Comparison of ENCODE assay signal across 31 cellular contexts in the genomic region with DNA sequence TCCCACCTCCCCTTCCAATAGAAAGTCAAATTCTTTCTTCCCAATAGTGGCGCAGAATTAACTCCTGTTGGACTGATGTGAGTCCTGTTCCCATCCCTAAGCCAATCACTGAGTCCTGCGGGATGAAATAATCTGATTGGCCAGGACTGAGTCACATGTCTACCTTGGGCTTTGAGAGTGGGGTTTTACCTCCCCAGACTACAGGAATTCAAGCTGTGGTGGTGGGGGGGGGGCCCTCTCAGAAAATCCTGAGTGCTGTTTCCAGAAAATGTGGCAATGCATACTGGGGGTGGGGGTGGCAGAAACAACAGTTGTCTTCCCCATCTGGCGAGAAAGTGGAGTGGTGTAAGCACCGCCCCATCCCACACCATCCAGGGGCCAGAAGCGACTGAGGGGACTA.
DNase-seq lines count a peak whose midpoint lies in the region; TF ChIP-seq lines count a peak whose summit lies in the region.
"Had no signal": no experiment of that assay in that cellular context is flagged by ENCODE, and none has a peak within 500 bp of the region (broad histone marks: within the 10 kb centered on the region; RNA-seq: fewer than 3 reads in every experiment).

No MANE protein-coding gene starts in this region.

- WGBS in esophagus muscularis mucosa, result 71% methylated on average over 5 of the region's 5 CpGs
- 58% methylated on average over 3 of the region's 5 CpGs for WGBS in mammary epithelial cell (ENCODE audit: low coverage, missing lambda C conversion rate)

- no peak overlapping the region for H3K4me2 ChIP-seq in mammary epithelial cell (ENCODE audit: insufficient read depth, low read depth, low read length)
- H3K4me2 ChIP-seq: smooth muscle cell had no signal

- no peaks in the 10 kb centered on the region for H3K9me3 ChIP-seq in esophagus muscularis mucosa
- H3K9me3 ChIP-seq in skeletal muscle tissue (ENCODE audit: control insufficient read depth in 3 of 3, low read length in 3 of 3), result no peaks in the 10 kb centered on the region
- H3K9me3 ChIP-seq in mammary epithelial cell (replicated peaks; ENCODE audit: insufficient read depth, low read length), result no peaks in the 10 kb centered on the region
- H3K9me3 ChIP-seq: mucosa of descending colon had no signal

- H3K79me2 ChIP-seq in mammary epithelial cell (ENCODE audit: insufficient read depth, low read length), result no peaks in the 10 kb centered on the region

- TF ChIP-seq EP300 in esophagus muscularis mucosa (IDR thresholded peaks at IDR 0.05), result no peak

- DNase-seq in SIG-M5 treated with dmso at 0.1 percent for 504 hours (lab: John Stamatoyannopoulos, UW; ENCODE audit: unreplicated experiment), result peak; percentile 61
- DNase-seq in SIG-M5 (lab: John Stamatoyannopoulos, UW), result no peak
- peak; percentile 86 to 91 for DNase-seq in NCI-H524 (lab: John Stamatoyannopoulos, UW)
- DNase-seq in esophagus muscularis mucosa (ENCODE audit: extremely low spot score), result no peak
- no peak for DNase-seq in mammary epithelial cell
- no peak for DNase-seq in NK-92 treated with Interleukin-12 subunit alpha and Interleukin-12 subunit beta, amount 100 ng/mL, for 24 hours (lab: John Stamatoyannopoulos, UW)
- DNase-seq in COLO829 (ENCODE audit: low spot score), result no peak
- DNase-seq: activated CD4-positive, alpha-beta T cell treated with anti-CD3 and anti-CD28 coated beads, Interleukin-2, amount 50 U/mL, for 4 hours; activated CD4-positive, CD25-positive, alpha-beta regulatory T cell; activated CD8-positive, alpha-beta memory T cell treated with anti-CD3 and anti-CD28 coated beads, Interleukin-2, amount 10 ng/mL, durations not matched to agents 7 days and 5 days; activated gamma-delta T cell treated with Interleukin-2 at 50 U/mL for 16 hours; activated naive CD8-positive, alpha-beta T cell treated with anti-CD3 and anti-CD28 coated beads, Interleukin-2, amount 50 U/mL, for 24 hours; activated T-cell treated with anti-CD3 and anti-CD28 coated beads, Interleukin-2, amount 50 U/mL, for 48 hours; CD4-positive, alpha-beta memory T cell; dermis blood vessel endothelial cell; EL; endodermal cell; foreskin fibroblast; GOT3; KG1; kidney glomerular epithelial cell; mucosa of descending colon; NCI-H1105; NCI-H2029; NCI-H526 treated with DMSO at 0.1 percent for 48 hours; stimulated activated CD4-positive, alpha-beta T cell treated with anti-CD3 and anti-CD28 coated beads, Interleukin-1b, Interleukin-23, amount 100 ng/mL, for 48 hours; stimulated activated naive CD4-positive, alpha-beta T cell treated with Interleukin-2 at 50 U/mL for 16 hours; T-helper 1 cell had no signal

- H3K9ac ChIP-seq in skeletal muscle tissue (ENCODE audit: low read depth in 1 of 3, low read length in 3 of 3) (peak overlapping the region in 2 of 3 donors; percentile 5 to 62), mammary epithelial cell (ENCODE audit: insufficient read depth, low read length) (no peak overlapping the region)

- H3K4me1 ChIP-seq in esophagus muscularis mucosa (peaks cover 20 to 54% (median 45%) of the 10 kb centered on the region in 4 donors), skeletal muscle tissue (ENCODE audit: control insufficient read depth in 3 of 3, insufficient read depth in 3 of 3, low read length in 3 of 3) (peaks cover 17 to 37% (median 26%) of the 10 kb centered on the region in 3 donors), mammary epithelial cell (ENCODE audit: insufficient read depth, low read length) (no peaks in the 10 kb centered on the region)

- no peak overlapping the region for H2AFZ ChIP-seq in mammary epithelial cell (ENCODE audit: low read depth, low read length)

- in situ Hi-C loops in mammary epithelial cell (cut with MboI; ENCODE audit: low sequenced_read_pairs in 2 of 2), result no loop called here

- TF ChIP-seq CTCF in esophagus muscularis mucosa (IDR thresholded peaks at IDR 0.05) (no peak), mammary epithelial cell (conservative IDR thresholded peaks at IDR 0.05 in 1 of 2, IDR thresholded peaks at IDR 0.05 in 1 of 2; ENCODE audit: extremely low read depth in 1 of 2, insufficient read depth in 1 of 2, low read depth in 1 of 2, low read length in 2 of 2) (no peak)

- CTCF ChIA-PET in mammary epithelial cell (lab: Charles Lee; ENCODE audit: low non-redundant PET), result no interaction called here

- H3K27ac ChIP-seq in esophagus muscularis mucosa (replicated peaks in 1 of 4) (peak overlapping the region; percentile 71 to 76 (median 73)), skeletal muscle tissue (ENCODE audit: low read depth, low read length) (peak overlapping the region; percentile 15), mammary epithelial cell (ENCODE audit: insufficient read depth, low read depth, low read length) (no peak overlapping the region)

- no peaks in the 10 kb centered on the region for H3K36me3 ChIP-seq in esophagus muscularis mucosa
- no peaks in the 10 kb centered on the region for H3K36me3 ChIP-seq in skeletal muscle tissue (ENCODE audit: control insufficient read depth in 3 of 3, insufficient read depth in 3 of 3, low read length in 3 of 3)
- no peaks in the 10 kb centered on the region for H3K36me3 ChIP-seq in mammary epithelial cell (ENCODE audit: insufficient read depth, low read length)

- H3K4me3 ChIP-seq in esophagus muscularis mucosa (no peak overlapping the region), skeletal muscle tissue (ENCODE audit: low read length in 3 of 3) (no peak overlapping the region), mammary epithelial cell (replicated peaks in 1 of 3; ENCODE audit: insufficient read depth in 1 of 3, low read depth in 2 of 3, low read length in 3 of 3) (no peak overlapping the region)
- H3K4me3 ChIP-seq: lung, mucosa of descending colon, smooth muscle cell had no signal

- intact Hi-C loops in esophagus muscularis mucosa (cut with DNase I) (no loop called here), mammary epithelial cell (cut with micrococcal nuclease) (no loop called here)

- H4K20me1 ChIP-seq in mammary epithelial cell (ENCODE audit: insufficient read depth, low read length), result no peaks in the 10 kb centered on the region

- H3K27me3 ChIP-seq in esophagus muscularis mucosa (no peaks in the 10 kb centered on the region), skeletal muscle tissue (ENCODE audit: control insufficient read depth in 3 of 3, insufficient read depth in 3 of 3, low read length in 3 of 3) (no peaks in the 10 kb centered on the region), mammary epithelial cell (ENCODE audit: insufficient read depth, low read length) (peaks cover 2% of the 10 kb centered on the region)

- dilution Hi-C loops in mammary epithelial cell (cut with HindIII; ENCODE audit: low sequenced_read_pairs), result loop anchor here (5.0 kb wide), 1 partner anchor 62 kb away; no protein-coding TSS in a partner anchor

- no peak for TF ChIP-seq POLR2A in esophagus muscularis mucosa (IDR thresholded peaks at IDR 0.05; ENCODE audit: low read depth)

- BruUV-seq in mammary epithelial cell (replicated peaks; lab: Mats Ljungman, UMichigan), result no TSS peak

Comparison
In these comparisons a context has a peak if more than half of its experiments do, and no peak if none do; other contexts are left out.
1. DNase-seq: peak in SIG-M5 treated with dmso at 0.1 percent for 504 hours (single experiment) and NCI-H524 (2 of 2); none in SIG-M5 (single experiment), esophagus muscularis mucosa (single experiment), mammary epithelial cell (single experiment), NK-92 treated with Interleukin-12 subunit alpha and Interleukin-12 subunit beta, amount 100 ng/mL, for 24 hours (single experiment) and COLO829 (single experiment).